20 cellular contexts compared by ENCODE assay signal in the genomic region with DNA sequence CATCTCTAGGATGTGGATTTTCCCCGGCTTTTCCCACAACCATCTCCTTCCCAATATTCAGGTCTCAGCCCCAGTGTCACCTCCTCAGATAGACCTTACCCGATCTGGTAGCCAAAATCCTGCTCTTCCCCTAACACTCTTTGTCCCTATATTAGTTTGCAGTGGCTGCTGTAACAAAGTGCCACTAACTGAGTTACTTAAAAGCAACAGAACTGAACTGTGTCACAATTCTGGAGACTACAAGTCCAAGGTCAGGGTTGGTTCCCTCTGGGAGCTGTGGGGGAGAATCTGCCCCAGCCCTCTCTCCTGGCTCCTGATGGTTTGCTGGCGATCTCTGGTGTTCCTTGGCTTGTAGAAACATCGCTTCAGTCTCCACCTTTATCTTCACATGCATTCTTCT.
DNase-seq lines count a peak whose midpoint lies in the region; ATAC-seq and TF ChIP-seq lines count a peak whose summit lies in the region.
"Had no signal": no experiment of that assay in that cellular context is flagged by ENCODE, and none has a peak within 500 bp of the region (broad histone marks: within the 10 kb centered on the region; RNA-seq: fewer than 3 reads in every experiment).

No MANE protein-coding gene starts in this region.

- TF ChIP-seq CTCF in C4-2B (conservative IDR thresholded peaks at IDR 0.05) (no peak), psoas muscle (IDR thresholded peaks at IDR 0.05) (no peak)

- DNase-seq in CD1c-positive myeloid dendritic cell (ENCODE audit: extremely low spot score) (peak; percentile 67), T-helper 17 cell (no peak), psoas muscle (no peak)
- DNase-seq: ACHN; BE2C; C1 segment of cervical spinal cord; CD4-positive, alpha-beta memory T cell; DMS53; DND-41; EL; GOT3; H7; HFFc6 had no signal

- ATAC-seq in stimulated activated memory B cell treated with anti-CD40 and anti-IgM and Interleukin-4, amounts not matched to agents 10 μg/mL and 1 μg/mL and 100 μg/mL, for 72 hours = no peak
- no peak for ATAC-seq in T-helper 17 cell
- no peak for ATAC-seq in psoas muscle
- ATAC-seq: HCT116 had no signal

- H3K36me3 Mint-ChIP-seq in dendritic cell treated with granulocyte-macrophage colony-stimulating factor and Interleukin-4, amounts not matched to agents 40 ng/mL and 50 ng/mL, for 4 days (ENCODE audit: low read depth) = no peaks in the 10 kb centered on the region
- H3K36me3 Mint-ChIP-seq in stimulated activated memory B cell treated with anti-CD40 and anti-IgM and Interleukin-4, amounts not matched to agents 10 μg/mL and 1 μg/mL and 100 μg/mL, for 72 hours = no peaks in the 10 kb centered on the region
- H3K36me3 Mint-ChIP-seq in T-helper 17 cell (ENCODE audit: low read depth) = peaks cover 9% of the 10 kb centered on the region
- H3K36me3 Mint-ChIP-seq: CD4-positive, alpha-beta memory T cell had no signal

- H3K4me1 Mint-ChIP-seq in dendritic cell treated with granulocyte-macrophage colony-stimulating factor and Interleukin-4, amounts not matched to agents 40 ng/mL and 50 ng/mL, for 4 days (ENCODE audit: low read depth) = peaks cover 77% of the 10 kb centered on the region
- H3K4me1 Mint-ChIP-seq in stimulated activated memory B cell treated with anti-CD40 and anti-IgM and Interleukin-4, amounts not matched to agents 10 μg/mL and 1 μg/mL and 100 μg/mL, for 72 hours = peaks cover 15% of the 10 kb centered on the region
- peaks cover 12% of the 10 kb centered on the region for H3K4me1 Mint-ChIP-seq in T-helper 17 cell
- H3K4me1 Mint-ChIP-seq: CD4-positive, alpha-beta memory T cell had no signal

- H3K27me3 ChIP-seq in psoas muscle (ENCODE audit: insufficient read depth in 3 of 3, low read length in 2 of 3) = peaks cover 0 to 3% (median 0%) of the 10 kb centered on the region in 3 donors
- H3K27me3 ChIP-seq: BE2C had no signal

- H3K4me3 Mint-ChIP-seq in dendritic cell treated with granulocyte-macrophage colony-stimulating factor and Interleukin-4, amounts not matched to agents 40 ng/mL and 50 ng/mL, for 4 days = no peak overlapping the region
- H3K4me3 Mint-ChIP-seq in stimulated activated memory B cell treated with anti-CD40 and anti-IgM and Interleukin-4, amounts not matched to agents 10 μg/mL and 1 μg/mL and 100 μg/mL, for 72 hours = no peak overlapping the region
- no peak overlapping the region for H3K4me3 Mint-ChIP-seq in T-helper 17 cell
- H3K4me3 Mint-ChIP-seq: CD4-positive, alpha-beta memory T cell; HFFc6; IgD-negative memory B cell had no signal

- H3K9me3 ChIP-seq in T-helper 17 cell (ENCODE audit: control insufficient read depth, low read length, poor library complexity, severe bottlenecking) (no peaks in the 10 kb centered on the region), psoas muscle (no peaks in the 10 kb centered on the region)
- H3K9me3 ChIP-seq: BE2C had no signal

- peak overlapping the region; percentile 47 for H3K27ac ChIP-seq in C4-2B
- no peak overlapping the region for H3K27ac ChIP-seq in psoas muscle
- H3K27ac ChIP-seq: HL-60 had no signal

- peaks cover 2% of the 10 kb centered on the region for H3K27me3 Mint-ChIP-seq in dendritic cell treated with granulocyte-macrophage colony-stimulating factor and Interleukin-4, amounts not matched to agents 40 ng/mL and 50 ng/mL, for 4 days
- H3K27me3 Mint-ChIP-seq in stimulated activated memory B cell treated with anti-CD40 and anti-IgM and Interleukin-4, amounts not matched to agents 10 μg/mL and 1 μg/mL and 100 μg/mL, for 72 hours = peaks cover 32% of the 10 kb centered on the region
- H3K27me3 Mint-ChIP-seq in T-helper 17 cell = peaks cover 46% of the 10 kb centered on the region

- H3K36me3 ChIP-seq in psoas muscle (ENCODE audit: insufficient read depth in 1 of 2, low read depth in 1 of 2) = no peaks in the 10 kb centered on the region
- H3K36me3 ChIP-seq: BE2C had no signal

- no peaks in the 10 kb centered on the region for H3K4me1 ChIP-seq in psoas muscle
- H3K4me1 ChIP-seq: BE2C had no signal

- 85 to 89% (median 87%) methylated on average over 4 of the region's 4 CpGs for WGBS in psoas muscle, 3 donors

- peak overlapping the region; percentile 70 for H3K27ac Mint-ChIP-seq in dendritic cell treated with granulocyte-macrophage colony-stimulating factor and Interleukin-4, amounts not matched to agents 40 ng/mL and 50 ng/mL, for 4 days
- H3K27ac Mint-ChIP-seq in stimulated activated memory B cell treated with anti-CD40 and anti-IgM and Interleukin-4, amounts not matched to agents 10 μg/mL and 1 μg/mL and 100 μg/mL, for 72 hours = peak overlapping the region; percentile 3
- no peak overlapping the region for H3K27ac Mint-ChIP-seq in T-helper 17 cell
- H3K27ac Mint-ChIP-seq: HFFc6, IgD-negative memory B cell had no signal

- intact Hi-C loops in dendritic cell treated with granulocyte-macrophage colony-stimulating factor and Interleukin-4, amounts not matched to agents 40 ng/mL and 50 ng/mL, for 4 days (cut with micrococcal nuclease) = loop anchor here (1.0 kb wide), 1 partner anchor 8 kb away; no protein-coding TSS in a partner anchor
- intact Hi-C loops in psoas muscle (cut with DNase I) = no loop called here

- peaks cover 9% of the 10 kb centered on the region for H3K9me3 Mint-ChIP-seq in dendritic cell treated with granulocyte-macrophage colony-stimulating factor and Interleukin-4, amounts not matched to agents 40 ng/mL and 50 ng/mL, for 4 days
- no peaks in the 10 kb centered on the region for H3K9me3 Mint-ChIP-seq in stimulated activated memory B cell treated with anti-CD40 and anti-IgM and Interleukin-4, amounts not matched to agents 10 μg/mL and 1 μg/mL and 100 μg/mL, for 72 hours
- H3K9me3 Mint-ChIP-seq: HFFc6 had no signal

- H3K4me3 ChIP-seq in psoas muscle = no peak overlapping the region
- H3K4me3 ChIP-seq: GM12878 had no signal
